10 cellular contexts compared by ENCODE assay signal in the genomic region with DNA sequence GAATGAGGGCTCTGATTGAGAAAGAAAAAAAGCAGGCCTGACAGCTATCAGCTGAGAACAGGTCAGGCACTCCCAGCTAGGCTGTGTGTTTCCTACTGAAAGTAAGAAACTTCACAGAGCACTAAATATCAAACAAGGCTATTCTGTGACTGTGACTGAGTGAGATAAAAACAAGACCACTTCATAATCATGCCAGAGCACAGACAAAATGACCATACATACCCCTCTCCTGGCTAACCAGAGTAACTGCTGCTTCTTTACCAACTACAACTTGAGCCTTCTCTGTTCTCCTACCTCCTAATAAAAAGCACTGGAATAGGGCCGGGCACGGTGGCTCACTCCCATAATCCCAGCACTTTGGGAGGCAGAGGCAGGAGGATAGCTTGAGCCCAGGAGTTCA. TPM values are rescaled to one million over a fixed set of nuclear protein-coding genes. Genes with fewer than 3 reads are reported as not detected.
DNase-seq lines count a peak whose midpoint lies in the region; ATAC-seq, FAIRE-seq and TF ChIP-seq lines count a peak whose summit lies in the region.
"Had no signal": no experiment of that assay in that cellular context is flagged by ENCODE, and none has a peak within 500 bp of the region (broad histone marks: within the 10 kb centered on the region; RNA-seq: fewer than 3 reads in every experiment).

No MANE protein-coding gene starts in this region.

- BruUV-seq in PC-9 (replicated peaks; lab: Mats Ljungman, UMichigan), result no TSS peak

- TF ChIP-seq POLR2A in A549 (IDR thresholded peaks at IDR 0.05; ENCODE audit: low read length), result no peak

- no peak for TF ChIP-seq EP300 in A549 (IDR thresholded peaks at IDR 0.05)

- TF ChIP-seq CTCF in A549 (IDR thresholded peaks at IDR 0.05) (no peak), GM12865 (IDR thresholded peaks at IDR 0.05; ENCODE audit: insufficient read depth, low read depth, low read length, missing control alignments) (peak; percentile 48), PC-9 (conservative IDR thresholded peaks at IDR 0.05) (0 out of 2 replicates have a peak, but pooled peaks have one; percentile 36)

- no peak for FAIRE-seq in A549 (lab: Jason Lieb, UNC)
- FAIRE-seq: G401.6 had no signal

- H3K27ac ChIP-seq in A549 (no peak overlapping the region), PC-9 (no peak overlapping the region)

- DNase-seq in A549 (ENCODE audit: low read depth in 1 of 2, low spot score in 1 of 2) (peak in 1 of 2 experiments; percentile 40), GM12865 (ENCODE audit: low read depth) (peak; percentile 62), PC-9 (no peak), fibroblast of gingiva (ENCODE audit: low read depth) (peak; percentile 22), midbrain (lab: John Stamatoyannopoulos, UW) (no peak), germinal center (ENCODE audit: low spot score) (no peak)
- DNase-seq in stimulated activated CD4-positive, alpha-beta T cell treated with anti-CD3 and anti-CD28 coated beads, Interleukin-15, amount 100 ng/mL, for 24 hours, result no peak

- intact Hi-C loops in PC-9 (cut with micrococcal nuclease; ENCODE audit: unreplicated experiment), result no loop called here

- CTCF ChIA-PET in A549 (lab: Yijun Ruan, JAX), result interaction anchor here (0.6 to 1.0 kb wide), 2 partner anchors 32 to 159 kb away, joined by 3 to 4 read pairs; no protein-coding TSS in a partner anchor
- CTCF ChIA-PET in PC-9 (lab: Charles Lee), result no interaction called here

- H4K20me1 ChIP-seq in PC-9 (ENCODE audit: insufficient read depth), result no peaks in the 10 kb centered on the region

- H3K4me1 ChIP-seq in A549 (no peaks in the 10 kb centered on the region), PC-9 (replicated peaks; ENCODE audit: insufficient read depth) (no peaks in the 10 kb centered on the region)

- no peaks in the 10 kb centered on the region for H3K9me2 ChIP-seq in PC-9 (ENCODE audit: insufficient read depth)

- no peaks in the 10 kb centered on the region for H3K79me2 ChIP-seq in PC-9 (ENCODE audit: low read depth)

- ATAC-seq in A549, result peak; percentile 56 to 76; a peak in 4 of 6 replicates
- ATAC-seq in HG03521 (IDR thresholded peaks at IDR 0.05; ENCODE audit: unreplicated experiment), result no peak

- 81% methylated on average over 2 of the region's 2 CpGs for WGBS in A549 (ENCODE audit: missing lambda C conversion rate)

- no peaks in the 10 kb centered on the region for H3K27me3 ChIP-seq in PC-9 (ENCODE audit: insufficient read depth, low read depth)

- H2AFZ ChIP-seq in PC-9, result no peak overlapping the region

- H3F3A ChIP-seq in PC-9 (ENCODE audit: insufficient read depth, low read depth), result no peaks in the 10 kb centered on the region

- H3K9me3 ChIP-seq in A549 (no peaks in the 10 kb centered on the region), PC-9 (ENCODE audit: insufficient read depth, low read depth) (no peaks in the 10 kb centered on the region)

- POLR2A ChIA-PET in A549 (lab: Yijun Ruan, JAX) (no interaction called here), PC-9 (lab: Charles Lee; ENCODE audit: unreplicated experiment) (no interaction called here)

- H3K4me3 ChIP-seq in A549 (no peak overlapping the region), GM12865 (ENCODE audit: low read depth, low read length) (no peak overlapping the region), PC-9 (no peak overlapping the region)

- no peak for TF ChIP-seq RAD21 in A549 (conservative IDR thresholded peaks at IDR 0.05 in 1 of 2, IDR thresholded peaks at IDR 0.05 in 1 of 2)

- no peaks in the 10 kb centered on the region for H3K36me3 ChIP-seq in PC-9 (ENCODE audit: low read depth)

- H3K4me2 ChIP-seq in A549 (no peak overlapping the region), PC-9 (no peak overlapping the region)

TF ChIP-seq in A549, 52 proteins besides CTCF, POLR2A, EP300 and RAD21:
- TF ChIP-seq CHD2 (IDR thresholded peaks at IDR 0.05; ENCODE audit: low read length, partially characterized antibody) (no peak), E2F6 (IDR thresholded peaks at IDR 0.05; ENCODE audit: borderline replicate concordance, low read depth) (no peak), HOXB5 (CRISPR knock-in tag; IDR thresholded peaks at IDR 0.05) (no peak), TFCP2L1 (CRISPR knock-in tag; IDR thresholded peaks at IDR 0.05) (no peak), JUNB (IDR thresholded peaks at IDR 0.05) (no peak), RFX5 (IDR thresholded peaks at IDR 0.05) (no peak), BCL3 (IDR thresholded peaks at IDR 0.05) (no peak), HEYL (CRISPR knock-in tag; IDR thresholded peaks at IDR 0.05) (no peak), EHMT2 (IDR thresholded peaks at IDR 0.05; ENCODE audit: low read depth) (no peak), ZC3H11A (IDR thresholded peaks at IDR 0.05) (no peak), CEBPB (IDR thresholded peaks at IDR 0.05) (no peak), BHLHE40 (IDR thresholded peaks at IDR 0.05; ENCODE audit: low read depth, low read length) (no peak), PBX3 (IDR thresholded peaks at IDR 0.05) (no peak), GATA3 (IDR thresholded peaks at IDR 0.05; ENCODE audit: borderline replicate concordance) (no peak), KDM5A (IDR thresholded peaks at IDR 0.05) (no peak), ZFP36 (IDR thresholded peaks at IDR 0.05; ENCODE audit: borderline replicate concordance, partially characterized antibody) (no peak), ZNF302 (CRISPR knock-in tag; IDR thresholded peaks at IDR 0.05) (no peak), TP53 (CRISPR knock-in tag; IDR thresholded peaks at IDR 0.05) (no peak), NR3C1 (IDR thresholded peaks at IDR 0.05) (no peak)
- TF ChIP-seq, protein P1, sequence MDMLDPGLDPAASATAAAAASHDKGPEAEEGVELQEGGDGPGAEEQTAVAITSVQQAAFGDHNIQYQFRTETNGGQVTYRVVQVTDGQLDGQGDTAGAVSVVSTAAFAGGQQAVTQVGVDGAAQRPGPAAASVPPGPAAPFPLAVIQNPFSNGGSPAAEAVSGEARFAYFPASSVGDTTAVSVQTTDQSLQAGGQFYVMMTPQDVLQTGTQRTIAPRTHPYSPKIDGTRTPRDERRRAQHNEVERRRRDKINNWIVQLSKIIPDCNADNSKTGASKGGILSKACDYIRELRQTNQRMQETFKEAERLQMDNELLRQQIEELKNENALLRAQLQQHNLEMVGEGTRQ (IDR thresholded peaks at IDR 0.05), result no peak

RNA-seq across cellular contexts. Expression of gene BTN1A1, which starts 6.8 kb away (rescaled TPM):
- polyA plus RNA-seq in A549 (2011; rRNA removed) (not detected in 2 replicates), A549 (2017; fragmentation: RNase III; extraction: RNeasy Plus Mini Kit Qiagen cat#74134 plus additional on column Dnase treatment) (not detected in 3 replicates)
- 0.01 TPM in 1 of 2 replicates, not detected in the other for polyA plus RNA-seq in A549 (2012; cell fraction: cytosol; rRNA removed)
- 0.02 TPM in 1 of 2 replicates, not detected in the other for polyA plus RNA-seq in A549 (2012; cell fraction: nucleus; rRNA removed)
- not detected in 2 replicates for polyA minus RNA-seq in A549 (2011; rRNA and poly(A)+ RNA removed)
- not detected in 2 replicates for total RNA-seq in PC-9 (2021)
- total RNA-seq: NCI-H460 had no signal

RNA-seq across cellular contexts. Expression of gene BTN2A1, which starts 35.5 kb away (rescaled TPM):
- polyA plus RNA-seq in A549 (2011; rRNA removed) (20.7 and 21.8 TPM in 2 replicates), A549 (2017; fragmentation: RNase III; extraction: RNeasy Plus Mini Kit Qiagen cat#74134 plus additional on column Dnase treatment) (19.2 to 20.3 TPM (median 19.3 TPM) in 3 replicates)
- 13.4 and 14.2 TPM in 2 replicates for polyA plus RNA-seq in A549 (2012; cell fraction: cytosol; rRNA removed)
- polyA plus RNA-seq in A549 (2012; cell fraction: nucleus; rRNA removed), result 23.8 and 26.1 TPM in 2 replicates
- 15.0 and 16.7 TPM in 2 replicates for polyA minus RNA-seq in A549 (2011; rRNA and poly(A)+ RNA removed)
- total RNA-seq in PC-9 (2021), result 19.5 and 23.4 TPM in 2 replicates

RNA-seq across cellular contexts. Expression of gene HMGN4, which starts 44.9 kb away (rescaled TPM):
- polyA plus RNA-seq in A549 (2011; rRNA removed), result 59.0 and 62.9 TPM in 2 replicates
- 28.7 and 30.1 TPM in 2 replicates for polyA plus RNA-seq in A549 (2012; cell fraction: cytosol; rRNA removed)
- 10.3 and 11.7 TPM in 2 replicates for polyA plus RNA-seq in A549 (2012; cell fraction: nucleus; rRNA removed)
- 52.8 to 55.0 TPM (median 53.0 TPM) in 3 replicates for polyA plus RNA-seq in A549 (2017; fragmentation: RNase III; extraction: RNeasy Plus Mini Kit Qiagen cat#74134 plus additional on column Dnase treatment)
- polyA minus RNA-seq in A549 (2011; rRNA and poly(A)+ RNA removed), result 15.7 and 16.9 TPM in 2 replicates
- 86.9 and 90.5 TPM in 2 replicates for total RNA-seq in PC-9 (2021)

RNA-seq across cellular contexts. Expression of gene BTN3A3, which starts 53.0 kb away (rescaled TPM):
- polyA plus RNA-seq in A549 (2011; rRNA removed) (2.7 and 3.9 TPM in 2 replicates), A549 (2017; fragmentation: RNase III; extraction: RNeasy Plus Mini Kit Qiagen cat#74134 plus additional on column Dnase treatment) (1.5 to 1.9 TPM (median 1.6 TPM) in 3 replicates)
- 0.59 and 0.71 TPM in 2 replicates for polyA plus RNA-seq in A549 (2012; cell fraction: cytosol; rRNA removed)
- 2.4 TPM in 2 replicates for polyA plus RNA-seq in A549 (2012; cell fraction: nucleus; rRNA removed)
- polyA minus RNA-seq in A549 (2011; rRNA and poly(A)+ RNA removed), result 2.1 and 4.1 TPM in 2 replicates
- 26.2 and 29.8 TPM in 2 replicates for total RNA-seq in PC-9 (2021)

Comparison
In these comparisons a context has a peak if more than half of its experiments do, and no peak if none do; other contexts are left out.
1. DNase-seq: peak in GM12865 (single experiment) and fibroblast of gingiva (single experiment); none in PC-9 (0 of 2), midbrain (single experiment), germinal center (single experiment) and stimulated activated CD4-positive, alpha-beta T cell treated with anti-CD3 and anti-CD28 coated beads, Interleukin-15, amount 100 ng/mL, for 24 hours (single experiment).